Comparison of ENCODE assay signal across 8 cellular contexts in genomic region chr2:39377226-39377939, GRCh38. TPM values are rescaled to one million over a fixed set of nuclear protein-coding genes. Genes with fewer than 3 reads are reported as not detected.
A peak's percentile ranks its signal among the peaks of the same experiment; 100 is the strongest.
DNase-seq lines count a peak whose midpoint lies in the region; ATAC-seq and TF ChIP-seq lines count a peak whose summit lies in the region.

No MANE protein-coding gene starts in this region.

- H3K9me3 ChIP-seq in left lung, result peaks cover 0 to 4% of the 10 kb centered on the region in 2 donors

- intact Hi-C loops in activated CD4-positive, alpha-beta T cell treated with anti-CD3 and anti-CD28 coated beads for 36 hours (cut with DNase I, micrococcal nuclease), result loop anchor here (1.0 to 5.0 kb wide), 4 partner anchors 60 to 136 kb away; partner anchors contain the start of gene MAP4K3 (in 1 of the 2)
- intact Hi-C loops in left lung (cut with DNase I), result no loop called here

- no peaks in the 10 kb centered on the region for H3K27me3 ChIP-seq in left lung

- TF ChIP-seq CTCF in left lung (IDR thresholded peaks at IDR 0.05) (no peak), osteocyte (IDR thresholded peaks at IDR 0.05) (no peak)

- CTCF ChIA-PET in activated CD4-positive, alpha-beta T cell treated with anti-CD3 and anti-CD28 coated beads for 36 hours (lab: Charles Lee), result interaction anchor here (1.0 to 7.1 kb wide), 7 partner anchors 9 to 354 kb away, joined by 3 to 37 read pairs (median 3); partner anchors contain the start of gene MAP4K3

- peaks cover 24% of the 10 kb centered on the region for H3K4me1 Mint-ChIP-seq in activated CD4-positive, alpha-beta T cell treated with anti-CD3 and anti-CD28 coated beads for 36 hours
- peaks cover 32% of the 10 kb centered on the region for H3K4me1 Mint-ChIP-seq in osteocyte (ENCODE audit: unreplicated experiment)

- H3K4me3 ChIP-seq in left lung, result no peak overlapping the region

- no peak overlapping the region for H3K27ac ChIP-seq in left lung

- peak; percentile 82 for ATAC-seq in activated CD4-positive, alpha-beta T cell treated with anti-CD3 and anti-CD28 coated beads for 36 hours
- ATAC-seq in HG02678 (IDR thresholded peaks at IDR 0.05; ENCODE audit: unreplicated experiment) (peak; percentile 70), left lung (peak; percentile 41), GM18873 (IDR thresholded peaks at IDR 0.05; ENCODE audit: low FRiP score, unreplicated experiment) (no peak)

- DNase-seq in activated CD4-positive, alpha-beta T cell treated with anti-CD3 and anti-CD28 coated beads for 36 hours, result peak; percentile 65
- DNase-seq in activated CD4-positive, alpha-beta T cell treated with anti-CD3 and anti-CD28 coated beads, Interleukin-2, amount 50 U/mL, for 4 hours, result no peak
- DNase-seq in RPMI8226, result peak; percentile 26
- DNase-seq in left lung, result no peak
- DNase-seq in osteocyte (ENCODE audit: extremely low spot score, unreplicated experiment), result no peak
- no peak for DNase-seq in NCI-H82 treated with DMSO at 0.1 percent for 48 hours (lab: John Stamatoyannopoulos, UW; ENCODE audit: unreplicated experiment)

- H3K4me3 Mint-ChIP-seq in activated CD4-positive, alpha-beta T cell treated with anti-CD3 and anti-CD28 coated beads for 36 hours, result peak overlapping the region; percentile 1
- H3K4me3 Mint-ChIP-seq in osteocyte (ENCODE audit: unreplicated experiment), result no peak overlapping the region

- H3K4me1 ChIP-seq in left lung, result peaks cover 9 to 32% of the 10 kb centered on the region in 2 donors

- no peaks in the 10 kb centered on the region for H3K36me3 ChIP-seq in left lung

- peak overlapping the region; percentile 85 for H3K27ac Mint-ChIP-seq in activated CD4-positive, alpha-beta T cell treated with anti-CD3 and anti-CD28 coated beads for 36 hours
- no peak overlapping the region for H3K27ac Mint-ChIP-seq in osteocyte (ENCODE audit: unreplicated experiment)

- POLR2A ChIA-PET in activated CD4-positive, alpha-beta T cell treated with anti-CD3 and anti-CD28 coated beads for 36 hours (lab: Charles Lee), result interaction anchor here (0.6 kb wide), 2 partner anchors 97 to 113 kb away, joined by 4 to 6 read pairs; no protein-coding TSS in a partner anchor

- H3K36me3 Mint-ChIP-seq in activated CD4-positive, alpha-beta T cell treated with anti-CD3 and anti-CD28 coated beads for 36 hours (ENCODE audit: low read depth), result peaks cover 29% of the 10 kb centered on the region
- H3K36me3 Mint-ChIP-seq in osteocyte (ENCODE audit: unreplicated experiment), result peaks cover 28% of the 10 kb centered on the region

- peaks cover 11% of the 10 kb centered on the region for H3K9me3 Mint-ChIP-seq in activated CD4-positive, alpha-beta T cell treated with anti-CD3 and anti-CD28 coated beads for 36 hours (ENCODE audit: low read depth)
- peaks cover 13% of the 10 kb centered on the region for H3K9me3 Mint-ChIP-seq in osteocyte (ENCODE audit: unreplicated experiment)

- H3K27me3 Mint-ChIP-seq in activated CD4-positive, alpha-beta T cell treated with anti-CD3 and anti-CD28 coated beads for 36 hours, result no peaks in the 10 kb centered on the region
- no peaks in the 10 kb centered on the region for H3K27me3 Mint-ChIP-seq in osteocyte (ENCODE audit: unreplicated experiment)

RNA-seq across cellular contexts. Expression of gene MAP4K3, which starts 59.7 kb away (rescaled TPM):
- 10 to 100 TPM in 1 of 2 experiments, 1 to 10 TPM in 1; 8.1 to 11.8 TPM for total RNA-seq in activated CD4-positive, alpha-beta T cell treated with anti-CD3 and anti-CD28 coated beads for 36 hours
- total RNA-seq in left lung (10 to 100 TPM; 26.0 to 28.6 TPM), osteocyte (35.0 and 47.9 TPM in 2 replicates)

Comparison
In these comparisons a context has a peak if more than half of its experiments do, and no peak if none do; other contexts are left out.
1. DNase-seq: peak in activated CD4-positive, alpha-beta T cell treated with anti-CD3 and anti-CD28 coated beads for 36 hours (single experiment) and RPMI8226 (single experiment); none in activated CD4-positive, alpha-beta T cell treated with anti-CD3 and anti-CD28 coated beads, Interleukin-2, amount 50 U/mL, for 4 hours (0 of 2), left lung (0 of 2), osteocyte (single experiment) and NCI-H82 treated with DMSO at 0.1 percent for 48 hours (single experiment).
2. intact Hi-C loops: an anchor here in activated CD4-positive, alpha-beta T cell treated with anti-CD3 and anti-CD28 coated beads for 36 hours (1.0 to 5.0 kb wide); none called in left lung.